Comparison of ENCODE assay signal across 1 cellular context in the genomic region with DNA sequence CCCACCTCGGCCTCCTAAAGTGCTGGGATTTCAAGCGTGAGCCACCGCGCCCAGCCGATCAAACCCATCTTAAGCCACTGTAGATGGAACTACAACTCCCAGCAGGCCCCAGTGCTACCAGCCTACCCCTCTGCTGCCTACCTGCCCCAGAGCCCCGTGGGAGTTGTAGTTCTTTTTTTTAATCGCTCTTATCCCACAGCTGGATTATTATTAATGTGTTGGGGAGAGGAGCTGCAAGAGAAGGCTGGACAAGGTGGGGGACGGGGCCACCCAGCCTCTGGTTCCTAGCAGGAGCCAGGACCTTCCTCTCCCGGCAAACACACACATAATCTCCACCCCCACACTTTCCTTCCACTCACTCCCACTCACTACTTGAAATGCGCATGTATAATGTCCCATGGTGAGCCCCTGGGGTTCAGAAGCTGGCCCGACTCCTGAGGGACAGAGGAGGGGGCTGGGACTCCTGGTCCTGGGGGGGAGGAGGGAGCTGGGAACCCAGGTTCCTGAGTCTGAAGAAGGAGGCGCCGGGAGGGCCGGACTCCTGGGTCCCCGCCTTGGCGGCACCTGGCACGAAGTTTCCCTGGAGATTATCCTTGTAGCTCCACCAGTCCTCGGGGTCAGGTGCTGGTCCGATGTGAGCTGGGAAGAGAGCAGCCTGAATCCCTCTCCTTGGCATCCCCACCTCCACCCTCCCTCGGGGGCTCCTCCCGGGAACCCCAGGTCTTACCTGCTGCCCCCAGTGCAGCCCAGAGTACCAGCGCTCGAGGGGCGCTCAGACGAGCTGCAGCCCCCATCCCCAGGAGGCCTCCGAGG.
TF ChIP-seq lines count a peak whose summit lies in the region.

No MANE protein-coding gene starts in this region.

TF ChIP-seq in GM23338, 12 proteins besides CTCF, POLR2A, EP300 and RAD21 (continued from another document):
- TF ChIP-seq REST (IDR thresholded peaks at IDR 0.05; ENCODE audit: unreplicated experiment) (no peak), ZNF114 (CRISPR knock-in tag; IDR thresholded peaks at IDR 0.05) (no peak), CREB1 (CRISPR knock-in tag; IDR thresholded peaks at IDR 0.05; ENCODE audit: low read depth) (0 out of 2 replicates have a peak, but pooled peaks have one; percentile 56), POLR2AphosphoS5 (IDR thresholded peaks at IDR 0.05; ENCODE audit: low read depth) (peak; percentile 28; the same call in 1 of the 2 replicates), NANOG (IDR thresholded peaks at IDR 0.05; ENCODE audit: borderline replicate concordance) (0 out of 2 replicates have a peak, but pooled peaks have one; percentile 8)
- TF ChIP-seq, protein P1, sequence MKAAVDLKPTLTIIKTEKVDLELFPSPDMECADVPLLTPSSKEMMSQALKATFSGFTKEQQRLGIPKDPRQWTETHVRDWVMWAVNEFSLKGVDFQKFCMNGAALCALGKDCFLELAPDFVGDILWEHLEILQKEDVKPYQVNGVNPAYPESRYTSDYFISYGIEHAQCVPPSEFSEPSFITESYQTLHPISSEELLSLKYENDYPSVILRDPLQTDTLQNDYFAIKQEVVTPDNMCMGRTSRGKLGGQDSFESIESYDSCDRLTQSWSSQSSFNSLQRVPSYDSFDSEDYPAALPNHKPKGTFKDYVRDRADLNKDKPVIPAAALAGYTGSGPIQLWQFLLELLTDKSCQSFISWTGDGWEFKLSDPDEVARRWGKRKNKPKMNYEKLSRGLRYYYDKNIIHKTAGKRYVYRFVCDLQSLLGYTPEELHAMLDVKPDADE (IDR thresholded peaks at IDR 0.05): peak; percentile 98
